ENCODE assay signal across 10 cellular contexts in the genomic region with DNA sequence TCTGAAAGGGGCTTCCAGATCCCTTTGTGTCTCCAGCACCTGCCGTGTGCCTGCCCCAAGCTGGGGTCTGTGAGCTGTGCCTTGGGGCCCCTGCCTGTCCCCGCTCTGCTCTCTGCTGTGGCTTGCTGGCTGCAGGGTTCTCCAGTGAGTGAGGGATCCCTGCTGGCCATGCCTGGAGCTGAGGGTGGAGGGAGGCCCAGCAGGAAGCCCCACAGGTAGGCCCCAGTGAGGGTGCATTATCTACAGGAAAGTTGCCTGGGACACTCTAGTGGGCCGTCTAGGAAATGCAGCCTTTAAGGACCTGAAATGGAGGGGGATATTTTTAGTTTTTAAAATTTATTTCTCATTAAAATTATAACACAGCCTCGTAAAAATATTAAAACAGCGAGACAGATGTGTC. TPM values are rescaled to one million over a fixed set of nuclear protein-coding genes. Genes with fewer than 3 reads are reported as not detected.
DNase-seq lines count a peak whose midpoint lies in the region; ATAC-seq and TF ChIP-seq lines count a peak whose summit lies in the region.
"Had no signal": no experiment of that assay in that cellular context is flagged by ENCODE, and none has a peak within 500 bp of the region (broad histone marks: within the 10 kb centered on the region; RNA-seq: fewer than 3 reads in every experiment).

No MANE protein-coding gene starts in this region.

- TF ChIP-seq CTCF in IMR-90 (conservative IDR thresholded peaks at IDR 0.05; ENCODE audit: low read depth, low read length) (peak; percentile 37; the same call in 1 of the 2 replicates), body of pancreas (IDR thresholded peaks at IDR 0.05) (peak in 5 of 7 experiments; percentile 8 to 23 (median 9)), nephron (IDR thresholded peaks at IDR 0.05; ENCODE audit: unreplicated experiment in 3 of 3) (peak; percentile 41 to 54 (median 43))

- H3K4me3 Mint-ChIP-seq in nephron = no peak overlapping the region

- DNase-seq in NCI-H146 (lab: John Stamatoyannopoulos, UW) = peak; percentile 22
- no peak for DNase-seq in NCI-H146 treated with DMSO at 0.1 percent for 48 hours (lab: John Stamatoyannopoulos, UW; ENCODE audit: unreplicated experiment)
- peak; percentile 2 for DNase-seq in IMR-90
- DNase-seq in body of pancreas = no peak
- DNase-seq in NCI-H226 = no peak
- DNase-seq in medulla oblongata (ENCODE audit: extremely low spot score) = no peak
- DNase-seq in NCI-H2029 treated with DMSO at 0.1 percent for 48 hours (lab: John Stamatoyannopoulos, UW) = no peak
- DNase-seq: activated T-cell treated with anti-CD3 and anti-CD28 coated beads, Interleukin-2, amount 50 U/mL, for 1 hour had no signal

- H3K27ac ChIP-seq in IMR-90 (ENCODE audit: insufficient read depth, low read length) = no peak overlapping the region
- no peak overlapping the region for H3K27ac ChIP-seq in body of pancreas
- H3K27ac ChIP-seq: C4-2B had no signal

- peaks cover 2% of the 10 kb centered on the region for H3K9me3 Mint-ChIP-seq in nephron

- no peak overlapping the region for H3K4ac ChIP-seq in IMR-90 (ENCODE audit: low read depth, low read length)

- no peak overlapping the region for H3K18ac ChIP-seq in IMR-90 (ENCODE audit: low read depth, low read length)

- H3K9me1 ChIP-seq in IMR-90 (ENCODE audit: insufficient read depth, low read length) = no peaks in the 10 kb centered on the region

- H3K36me3 ChIP-seq in IMR-90 (ENCODE audit: control insufficient read depth, insufficient read depth, low read length) = no peaks in the 10 kb centered on the region
- no peaks in the 10 kb centered on the region for H3K36me3 ChIP-seq in body of pancreas (replicated peaks in 1 of 2; ENCODE audit: insufficient read depth in 1 of 2, low read depth in 2 of 2)

- dilution Hi-C loops in IMR-90 (cut with HindIII; ENCODE audit: low sequenced_read_pairs, unreplicated experiment) = no loop called here

- H3K79me1 ChIP-seq in IMR-90 (ENCODE audit: low read depth in 1 of 2, low read length in 2 of 2) = no peaks in the 10 kb centered on the region

- POLR2A ChIA-PET in IMR-90 (lab: Charles Lee; ENCODE audit: unreplicated experiment) = no interaction called here

- H2BK20ac ChIP-seq in IMR-90 (ENCODE audit: low read depth, low read length) = no peak overlapping the region

- H3K27me3 ChIP-seq in IMR-90 (ENCODE audit: control insufficient read depth, insufficient read depth, low read length) = peaks cover 69% of the 10 kb centered on the region
- H3K27me3 ChIP-seq in body of pancreas = no peaks in the 10 kb centered on the region

- no peak overlapping the region for H3K4me2 ChIP-seq in IMR-90 (ENCODE audit: low read depth, low read length)

- no peak overlapping the region for H2AK5ac ChIP-seq in IMR-90 (ENCODE audit: low read depth, low read length)

- no peak overlapping the region for H2AFZ ChIP-seq in IMR-90 (replicated peaks; ENCODE audit: low read length, poor library complexity)

- no peak overlapping the region for H4K91ac ChIP-seq in IMR-90 (ENCODE audit: insufficient read depth, low read depth, low read length)

- no peak overlapping the region for H2BK120ac ChIP-seq in IMR-90 (ENCODE audit: low read depth, low read length)

- no peak for TF ChIP-seq POLR2A in IMR-90 (IDR thresholded peaks at IDR 0.05; ENCODE audit: low read depth, low read length)
- no peak for TF ChIP-seq POLR2A in body of pancreas (IDR thresholded peaks at IDR 0.05)

- no peak overlapping the region for H2BK5ac ChIP-seq in IMR-90 (ENCODE audit: low read depth, low read length, poor library complexity, severe bottlenecking)

- BruUV-seq in IMR-90 (replicated peaks; lab: Mats Ljungman, UMichigan) = no TSS peak

- H3K4me1 ChIP-seq in IMR-90 (ENCODE audit: control insufficient read depth, insufficient read depth, low read length) (no peaks in the 10 kb centered on the region), body of pancreas (no peaks in the 10 kb centered on the region)

- H2AK9ac ChIP-seq in IMR-90 (replicated peaks; ENCODE audit: low read depth, low read length, poor library complexity) = no peak overlapping the region

- CTCF ChIA-PET in IMR-90 (lab: Yijun Ruan, JAX) = no interaction called here

- no peak overlapping the region for H3K27ac Mint-ChIP-seq in nephron

- no peaks in the 10 kb centered on the region for H3K36me3 Mint-ChIP-seq in nephron (ENCODE audit: low read depth)

- WGBS in IMR-90 (ENCODE audit: extremely low coverage in 2 of 2, insufficient read length in 1 of 2), 2 experiments = no CpG with 5 or more reads among the region's 5 CpGs
- 35 to 51% methylated on average over 3 to 5 of the region's 5 CpGs for WGBS in body of pancreas, 2 donors

- no peak overlapping the region for H3K14ac ChIP-seq in IMR-90 (replicated peaks; ENCODE audit: low read depth, low read length)

- ATAC-seq in IMR-90 (ENCODE audit: low read depth) (peak; percentile 59), body of pancreas (no peak)

- peaks cover 25% of the 10 kb centered on the region for H3K27me3 Mint-ChIP-seq in nephron (ENCODE audit: low read depth)

- no peak overlapping the region for H4K5ac ChIP-seq in IMR-90 (ENCODE audit: low read depth, low read length)

- no peak overlapping the region for H3K4me3 ChIP-seq in IMR-90 (ENCODE audit: insufficient read depth, low read depth, low read length)
- no peak overlapping the region for H3K4me3 ChIP-seq in body of pancreas

- no peaks in the 10 kb centered on the region; the same call in 1 of the 2 replicates for H4K20me1 ChIP-seq in IMR-90 (ENCODE audit: insufficient read depth, low read length)

- no peaks in the 10 kb centered on the region for H3K4me1 Mint-ChIP-seq in nephron

- intact Hi-C loops in IMR-90 (cut with micrococcal nuclease) = no loop called here
- intact Hi-C loops in body of pancreas (cut with DNase I) = no loop called here

- no peak overlapping the region for H3K23ac ChIP-seq in IMR-90 (ENCODE audit: low read depth, low read length)

- TF ChIP-seq RAD21 in IMR-90 (IDR thresholded peaks at IDR 0.05; ENCODE audit: low read length) = no peak

- no peak overlapping the region for H2BK15ac ChIP-seq in IMR-90 (ENCODE audit: low read depth, low read length)

- in situ Hi-C loops in IMR-90 (cut with MboI; ENCODE audit: low sequenced_read_pairs) = no loop called here

- no peak overlapping the region for H3K56ac ChIP-seq in IMR-90 (ENCODE audit: extremely low read depth, insufficient read depth, low read length)

- peaks cover 3% of the 10 kb centered on the region; the same call in 1 of the 2 replicates for H3K9me3 ChIP-seq in IMR-90 (ENCODE audit: control insufficient read depth, insufficient read depth, low read length)
- H3K9me3 ChIP-seq in body of pancreas = peaks cover 0 to 6% (median 0%) of the 10 kb centered on the region in 3 donors

- H3K9ac ChIP-seq in IMR-90 (ENCODE audit: low read depth, low read length) = no peak overlapping the region

- no peak overlapping the region for H4K8ac ChIP-seq in IMR-90 (ENCODE audit: low read depth in 2 of 2, low read length in 2 of 2)

TF ChIP-seq in IMR-90, 13 proteins besides CTCF, POLR2A, EP300 and RAD21:
- TF ChIP-seq NFE2L2 (IDR thresholded peaks at IDR 0.05; ENCODE audit: low read depth, low read length) (no peak), SMC3 (IDR thresholded peaks at IDR 0.05; ENCODE audit: low read depth, low read length) (no peak), RCOR1 (IDR thresholded peaks at IDR 0.05; ENCODE audit: insufficient replicate concordance, low read length) (no peak), FOS (IDR thresholded peaks at IDR 0.05; ENCODE audit: low read depth, low read length) (no peak), MAFK (IDR thresholded peaks at IDR 0.05; ENCODE audit: low read depth, low read length) (no peak), BHLHE40 (IDR thresholded peaks at IDR 0.05; ENCODE audit: low read depth, low read length) (no peak), MAZ (IDR thresholded peaks at IDR 0.05; ENCODE audit: borderline replicate concordance, low read depth, low read length) (no peak), RFX5 (IDR thresholded peaks at IDR 0.05; ENCODE audit: low read depth, low read length) (no peak)
- TF ChIP-seq, protein P1, sequence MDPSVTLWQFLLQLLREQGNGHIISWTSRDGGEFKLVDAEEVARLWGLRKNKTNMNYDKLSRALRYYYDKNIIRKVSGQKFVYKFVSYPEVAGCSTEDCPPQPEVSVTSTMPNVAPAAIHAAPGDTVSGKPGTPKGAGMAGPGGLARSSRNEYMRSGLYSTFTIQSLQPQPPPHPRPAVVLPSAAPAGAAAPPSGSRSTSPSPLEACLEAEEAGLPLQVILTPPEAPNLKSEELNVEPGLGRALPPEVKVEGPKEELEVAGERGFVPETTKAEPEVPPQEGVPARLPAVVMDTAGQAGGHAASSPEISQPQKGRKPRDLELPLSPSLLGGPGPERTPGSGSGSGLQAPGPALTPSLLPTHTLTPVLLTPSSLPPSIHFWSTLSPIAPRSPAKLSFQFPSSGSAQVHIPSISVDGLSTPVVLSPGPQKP (IDR thresholded peaks at IDR 0.05; ENCODE audit: borderline replicate concordance, low read depth, low read length) = no peak

RNA-seq across cellular contexts. Expression of a gene that starts 50.9 kb away (rescaled TPM):
- total RNA-seq in IMR-90 (2012; rRNA removed) (under 0.01 TPM in 1 of 2 replicates, not detected in the other), body of pancreas (not detected)
- polyA plus RNA-seq in IMR-90 (2012; rRNA removed) = 0.01 and 0.03 TPM in 2 replicates
- polyA plus RNA-seq in IMR-90 (2012; cell fraction: cytosol; rRNA removed) = 0.05 and 0.06 TPM in 2 replicates
- 0.02 and 0.05 TPM in 2 replicates for polyA plus RNA-seq in IMR-90 (2012; cell fraction: nucleus; rRNA removed; ENCODE audit: low replicate concordance)

Comparison
In these comparisons a context has a peak if more than half of its experiments do, and no peak if none do; other contexts are left out.
1. DNase-seq: peak in NCI-H146 (single experiment) and IMR-90 (single experiment); none in NCI-H146 treated with DMSO at 0.1 percent for 48 hours (single experiment), body of pancreas (0 of 4), NCI-H226 (single experiment), medulla oblongata (single experiment) and NCI-H2029 treated with DMSO at 0.1 percent for 48 hours (single experiment).
2. Peak in every context shown above with its lines, with median percentiles within 50 percentile points of each other: CTCF ChIP-seq.